ENCODE assay signal across 15 cellular contexts in the genomic region with DNA sequence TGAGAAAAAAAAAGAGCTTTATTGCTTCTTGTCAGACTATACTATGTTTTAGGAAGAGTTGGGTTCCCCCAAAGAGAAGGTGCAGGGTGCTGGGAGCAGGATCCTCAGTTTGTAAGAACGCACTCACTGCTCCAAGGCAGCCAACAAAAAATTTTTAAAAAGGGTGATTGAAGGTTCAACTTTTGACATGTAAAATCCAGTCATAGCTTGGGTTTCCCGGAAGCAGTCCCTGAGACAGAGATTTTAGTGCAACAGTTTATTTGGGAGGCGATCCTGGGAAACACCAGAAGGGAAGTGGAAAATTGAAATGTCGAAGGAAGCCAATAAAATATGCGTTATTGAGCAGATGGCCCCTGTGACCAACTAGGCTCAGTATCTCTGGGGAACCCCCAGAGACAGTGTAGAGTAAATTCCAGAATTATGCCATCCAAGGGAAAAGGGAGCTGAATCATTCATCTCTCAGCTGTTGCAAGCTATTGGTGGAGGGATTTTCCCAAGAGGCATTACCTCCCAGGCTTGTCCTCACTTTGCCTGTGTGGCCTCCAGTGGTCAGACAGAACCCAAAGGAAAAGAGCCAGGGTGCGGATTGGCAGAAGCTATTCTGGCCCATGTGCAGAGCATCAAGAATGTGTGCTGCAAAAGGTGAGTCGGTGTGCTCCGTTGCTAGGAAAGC.
DNase-seq lines count a peak whose midpoint lies in the region; ATAC-seq and TF ChIP-seq lines count a peak whose summit lies in the region.
"Had no signal": no experiment of that assay in that cellular context is flagged by ENCODE, and none has a peak within 500 bp of the region (broad histone marks: within the 10 kb centered on the region; RNA-seq: fewer than 3 reads in every experiment).

No MANE protein-coding gene starts in this region.

- H3K27ac ChIP-seq in lung (ENCODE audit: low read depth in 1 of 2, low read length in 1 of 2), result no peak overlapping the region
- H3K27ac ChIP-seq: coronary artery, esophagus squamous epithelium, prostate gland had no signal

- 57 to 76% methylated on average over 8 of the region's 8 CpGs for WGBS in lung, 2 donors

- TF ChIP-seq CTCF in AG04449 (IDR thresholded peaks at IDR 0.05; ENCODE audit: insufficient read depth, low read length, missing control alignments) (no peak), epithelial cell of esophagus (IDR thresholded peaks at IDR 0.05; ENCODE audit: insufficient read depth, low read depth, low read length, missing control alignments) (no peak), lung (IDR thresholded peaks at IDR 0.05; ENCODE audit: control extremely low read depth, extremely low read depth) (no peak)

- no peaks in the 10 kb centered on the region for H3K27me3 ChIP-seq in lung (ENCODE audit: control insufficient read depth, insufficient read depth)

- H3K36me3 ChIP-seq in lung (ENCODE audit: control insufficient read depth in 2 of 2, insufficient read depth in 2 of 2, low read length in 2 of 2), result no peaks in the 10 kb centered on the region
- H3K36me3 ChIP-seq: esophagus squamous epithelium, prostate gland had no signal

- DNase-seq in AG04449 (ENCODE audit: low read depth, low spot score) (peak; percentile 19), HK-2 (ENCODE audit: unreplicated experiment) (peak; percentile 8), epithelial cell of esophagus (ENCODE audit: low read depth) (peak; percentile 52), lung (ENCODE audit: low spot score) (no peak)
- DNase-seq in activated CD4-positive, alpha-beta T cell treated with anti-CD3 and anti-CD28 coated beads, Interleukin-2, amount 50 U/mL, for 48 hours, result no peak
- DNase-seq: esophagus squamous epithelium, KG1, mucosa of descending colon, NCI-H1436, T-helper 17 cell had no signal

- H3K9me3 ChIP-seq in lung (ENCODE audit: control insufficient read depth in 2 of 2, insufficient read depth in 1 of 2, low read length in 1 of 2), result no peaks in the 10 kb centered on the region
- H3K9me3 ChIP-seq: esophagus squamous epithelium, mucosa of descending colon, prostate gland had no signal

- H3K4me1 ChIP-seq in lung (ENCODE audit: control insufficient read depth in 2 of 2, insufficient read depth in 2 of 2, low read length in 2 of 2), result peaks cover 0 to 3% of the 10 kb centered on the region in 2 donors
- H3K4me1 ChIP-seq: esophagus squamous epithelium, prostate gland had no signal

- CTCF ChIA-PET in AG04449 (lab: Yijun Ruan, JAX), result interaction anchor here (1.3 kb wide), 1 partner anchor 553 kb away, joined by 3 read pairs; no protein-coding TSS in a partner anchor

- H3K4me3 ChIP-seq in AG04449 (ENCODE audit: low read depth, low read length) (no peak overlapping the region), epithelial cell of esophagus (ENCODE audit: low read length) (no peak overlapping the region), lung (no peak overlapping the region)
- H3K4me3 ChIP-seq: coronary artery, esophagus squamous epithelium, mucosa of descending colon, prostate gland had no signal

- ATAC-seq in lung (ENCODE audit: insufficient read depth, low FRiP score) (peak; percentile 27), HG03095 (IDR thresholded peaks at IDR 0.05; ENCODE audit: unreplicated experiment) (no peak), HG03520 (IDR thresholded peaks at IDR 0.05; ENCODE audit: unreplicated experiment) (no peak), GM21619 (IDR thresholded peaks at IDR 0.05; ENCODE audit: unreplicated experiment) (no peak)
- ATAC-seq: mucosa of descending colon, T-helper 17 cell had no signal

- POLR2A ChIA-PET in AG04449 (lab: Yijun Ruan, JAX), result no interaction called here

Comparison
In these comparisons a context has a peak if more than half of its experiments do, and no peak if none do; other contexts are left out.
1. DNase-seq: peak in AG04449 (single experiment), HK-2 (single experiment) and epithelial cell of esophagus (single experiment); none in lung (single experiment) and activated CD4-positive, alpha-beta T cell treated with anti-CD3 and anti-CD28 coated beads, Interleukin-2, amount 50 U/mL, for 48 hours (0 of 2).